Comparison of ENCODE assay signal across 23 cellular contexts in genomic region chr20:50867805-50868204, GRCh38.
"Had no signal": no experiment of that assay in that cellular context is flagged by ENCODE, and none has a peak within 500 bp of the region (broad histone marks: within the 10 kb centered on the region; RNA-seq: fewer than 3 reads in every experiment).

No MANE protein-coding gene starts in this region.

- FAIRE-seq: TTC549 had no signal

- H3K36me3 ChIP-seq: ascending aorta, cardiac muscle cell, MG63 had no signal

- H3K4me1 ChIP-seq: ascending aorta had no signal

- H3K4me3 ChIP-seq: ascending aorta, cardiac muscle cell, MG63 had no signal

- H3K27me3 ChIP-seq: ascending aorta, cardiac muscle cell, MG63 had no signal

- ATAC-seq: activated CD8-positive, alpha-beta T cell treated with anti-CD3 and anti-CD28 coated beads, Interleukin-2, amount 10 ng/mL, durations not matched to agents 7 days and 5 days had no signal

- H3K27ac ChIP-seq: ascending aorta, cardiac muscle cell had no signal

- H3K9me3 ChIP-seq: ascending aorta, MG63 had no signal

- DNase-seq: activated CD4-positive, alpha-beta T cell treated with anti-CD3 and anti-CD28 coated beads, Interleukin-2, amount 10 ng/mL, durations not matched to agents 7 days and 5 days; activated CD4-positive, alpha-beta T cell treated with anti-CD3 and anti-CD28 coated beads, Interleukin-2, amount 50 U/mL, for 48 hours; activated CD8-positive, alpha-beta T cell treated with anti-CD3 and anti-CD28 coated beads, Interleukin-2, amount 10 ng/mL, durations not matched to agents 7 days and 5 days; activated gamma-delta T cell; activated naive CD4-positive, alpha-beta T cell treated with Interleukin-2 at 50 U/mL for 16 hours; activated naive CD8-positive, alpha-beta T cell treated with anti-CD3 and anti-CD28 coated beads, Interleukin-2, amount 10 ng/mL, durations not matched to agents 7 days and 5 days; activated T-cell treated with anti-CD3 and anti-CD28 coated beads, Interleukin-2, amount 50 U/mL, for 24 hours; amygdala; Kasumi-1; MG63; NCI-H1092; NCI-H1436 treated with DMSO at 0.1 percent for 48 hours; NCI-H1694 treated with DMSO at 0.1 percent for 48 hours; NCI-H345; NCI-H524 treated with DMSO at 0.1 percent for 48 hours; SHP77 treated with DMSO at 0.1 percent for 48 hours; SW 1271; T-helper 1 cell; T-helper 2 cell; T1000 had no signal
